17 cellular contexts compared by ENCODE assay signal in genomic region chr14:34479694-34480093, GRCh38. TPM values are rescaled to one million over a fixed set of nuclear protein-coding genes. Genes with fewer than 3 reads are reported as not detected.
DNase-seq lines count a peak whose midpoint lies in the region; ATAC-seq and TF ChIP-seq lines count a peak whose summit lies in the region.
"Had no signal": no experiment of that assay in that cellular context is flagged by ENCODE, and none has a peak within 500 bp of the region (broad histone marks: within the 10 kb centered on the region; RNA-seq: fewer than 3 reads in every experiment).

No MANE protein-coding gene starts in this region.

- no peak overlapping the region for H3K4me3 ChIP-seq in stomach
- H3K4me3 ChIP-seq: A549; BLaER1 treated with 17β-estradiol and CSF1 and Interleukin-3, amounts not matched to agents 10 nM and 100 nM had no signal

- no peak for ATAC-seq in WTC11
- no peak for ATAC-seq in HG02588 (IDR thresholded peaks at IDR 0.05; ENCODE audit: unreplicated experiment)
- ATAC-seq: A549; CD8-positive, alpha-beta T cell had no signal

- WGBS in stomach, 5 donors, result 74 to 83% (median 82%) methylated on average over 4 of the region's 4 CpGs

- no peaks in the 10 kb centered on the region for H3K9me3 ChIP-seq in stomach
- H3K9me3 ChIP-seq: A549, Caco-2 had no signal

- H3K36me3 Mint-ChIP-seq in WTC11, result peaks cover 5% of the 10 kb centered on the region
- H3K36me3 Mint-ChIP-seq in neural crest cell (ENCODE audit: low read depth), result no peaks in the 10 kb centered on the region
- H3K36me3 Mint-ChIP-seq: CD8-positive, alpha-beta T cell had no signal

- no peak for TF ChIP-seq EP300 in stomach (IDR thresholded peaks at IDR 0.05)

- CTCF ChIA-PET in WTC11 (lab: Charles Lee), result no interaction called here

- H3K27me3 ChIP-seq in stomach, result no peaks in the 10 kb centered on the region
- H3K27me3 ChIP-seq: BLaER1 treated with 17β-estradiol and CSF1 and Interleukin-3, amounts not matched to agents 10 nM and 100 nM had no signal

- H3K27me3 Mint-ChIP-seq in WTC11 (ENCODE audit: low read depth) (no peaks in the 10 kb centered on the region), neural crest cell (ENCODE audit: low read depth) (no peaks in the 10 kb centered on the region)
- H3K27me3 Mint-ChIP-seq: B cell; CD4-positive, alpha-beta T cell had no signal

- TF ChIP-seq CTCF in WTC11 (IDR thresholded peaks at IDR 0.05) (no peak), neural crest cell (conservative IDR thresholded peaks at IDR 0.05) (no peak), stomach (IDR thresholded peaks at IDR 0.05) (no peak)

- no peak overlapping the region for H3K27ac ChIP-seq in stomach
- H3K27ac ChIP-seq: A549; BLaER1 treated with 17β-estradiol and CSF1 and Interleukin-3, amounts not matched to agents 10 nM and 100 nM; C4-2B had no signal

- no peaks in the 10 kb centered on the region for H3K4me1 ChIP-seq in stomach
- H3K4me1 ChIP-seq: A549; BLaER1 treated with 17β-estradiol and CSF1 and Interleukin-3, amounts not matched to agents 10 nM and 100 nM; Caco-2 had no signal

- H3K4me3 Mint-ChIP-seq in WTC11 (no peak overlapping the region), neural crest cell (no peak overlapping the region)
- H3K4me3 Mint-ChIP-seq: B cell; CD4-positive, alpha-beta T cell; CD8-positive, alpha-beta T cell had no signal

- H3K27ac Mint-ChIP-seq in WTC11, result no peak overlapping the region
- peak overlapping the region; percentile 83 for H3K27ac Mint-ChIP-seq in neural crest cell (ENCODE audit: unreplicated experiment)
- H3K27ac Mint-ChIP-seq: B cell; CD4-positive, alpha-beta T cell; CD8-positive, alpha-beta T cell had no signal

- H3K4me1 Mint-ChIP-seq in WTC11 (peaks cover 11% of the 10 kb centered on the region), neural crest cell (no peaks in the 10 kb centered on the region)
- H3K4me1 Mint-ChIP-seq: B cell had no signal

- DNase-seq in WTC11 (ENCODE audit: low spot score) (no peak), neural crest cell (ENCODE audit: low read depth, low spot score) (no peak), stomach (peak; percentile 4), A172 (ENCODE audit: low spot score) (no peak)
- DNase-seq: 8988T; AML-193; Caco-2; Calu3; CD4-positive, alpha-beta T cell; CD8-positive, alpha-beta T cell; DMS79 treated with DMSO at 0.1 percent for 48 hours; GF-D8 had no signal

- H3K9me3 Mint-ChIP-seq in WTC11 (peaks cover 7% of the 10 kb centered on the region), neural crest cell (peaks cover 3% of the 10 kb centered on the region)
- H3K9me3 Mint-ChIP-seq: CD4-positive, alpha-beta T cell; CD8-positive, alpha-beta T cell had no signal

- POLR2A ChIA-PET in WTC11 (lab: Charles Lee), result no interaction called here

- intact Hi-C loops in stomach (cut with DNase I; ENCODE audit: low total_unique reads), result no loop called here

- H3K36me3 ChIP-seq in stomach, result no peaks in the 10 kb centered on the region
- H3K36me3 ChIP-seq: BLaER1 treated with 17β-estradiol and CSF1 and Interleukin-3, amounts not matched to agents 10 nM and 100 nM had no signal

- TF ChIP-seq POLR2A in stomach (IDR thresholded peaks at IDR 0.05), result no peak

TF ChIP-seq in WTC11, 78 proteins besides CTCF, POLR2A, EP300 and RAD21:
- TF ChIP-seq GABPB1 (CRISPR knock-in tag; IDR thresholded peaks at IDR 0.05) (peak; percentile 50; the same call in 1 of the 2 replicates), FOXK1 (CRISPR knock-in tag; IDR thresholded peaks at IDR 0.05) (no peak), ZBTB43 (CRISPR knock-in tag; IDR thresholded peaks at IDR 0.05) (no peak), TEAD4 (CRISPR knock-in tag; IDR thresholded peaks at IDR 0.05) (no peak), ZNF232 (CRISPR knock-in tag; IDR thresholded peaks at IDR 0.05) (no peak), ATF3 (CRISPR knock-in tag; conservative IDR thresholded peaks at IDR 0.05) (no peak), OVOL2 (CRISPR knock-in tag; IDR thresholded peaks at IDR 0.05; ENCODE audit: borderline replicate concordance) (no peak), NFYB (CRISPR knock-in tag; conservative IDR thresholded peaks at IDR 0.05; ENCODE audit: low read depth) (no peak)

RNA-seq across cellular contexts. Expression of gene SPTSSA, which starts 17.7 kb away (rescaled TPM):
- total RNA-seq in WTC11 (2021) (21.7 to 24.5 TPM (median 22.5 TPM) in 3 replicates), neural crest cell (24.5 and 24.7 TPM in 2 replicates), stomach (10 to 100 TPM in 3 of 5 donors, 1 to 10 TPM in 1, under 1 TPM in 1; 0.29 to 34.1 (median 15.8) TPM)
- 10 to 100 TPM; 25.4 to 36.0 (median 35.6) TPM for polyA plus RNA-seq in stomach
- 16.3 and 16.5 TPM in 2 replicates for total RNA-seq in A172 (2014; rRNA removed; shearing (Covaris generic))

RNA-seq across cellular contexts. Expression of gene EAPP, which starts 59.8 kb away (rescaled TPM):
- total RNA-seq in WTC11 (2021) (24.4 to 25.4 TPM (median 24.9 TPM) in 3 replicates), neural crest cell (26.2 and 27.5 TPM in 2 replicates), stomach (10 to 100 TPM; 15.8 to 95.3 (median 30.1) TPM)
- polyA plus RNA-seq in stomach, result 10 to 100 TPM; 29.3 to 57.0 (median 39.4) TPM
- total RNA-seq in A172 (2014; rRNA removed; shearing (Covaris generic)), result 44.9 and 47.1 TPM in 2 replicates
